In the genomic region with DNA sequence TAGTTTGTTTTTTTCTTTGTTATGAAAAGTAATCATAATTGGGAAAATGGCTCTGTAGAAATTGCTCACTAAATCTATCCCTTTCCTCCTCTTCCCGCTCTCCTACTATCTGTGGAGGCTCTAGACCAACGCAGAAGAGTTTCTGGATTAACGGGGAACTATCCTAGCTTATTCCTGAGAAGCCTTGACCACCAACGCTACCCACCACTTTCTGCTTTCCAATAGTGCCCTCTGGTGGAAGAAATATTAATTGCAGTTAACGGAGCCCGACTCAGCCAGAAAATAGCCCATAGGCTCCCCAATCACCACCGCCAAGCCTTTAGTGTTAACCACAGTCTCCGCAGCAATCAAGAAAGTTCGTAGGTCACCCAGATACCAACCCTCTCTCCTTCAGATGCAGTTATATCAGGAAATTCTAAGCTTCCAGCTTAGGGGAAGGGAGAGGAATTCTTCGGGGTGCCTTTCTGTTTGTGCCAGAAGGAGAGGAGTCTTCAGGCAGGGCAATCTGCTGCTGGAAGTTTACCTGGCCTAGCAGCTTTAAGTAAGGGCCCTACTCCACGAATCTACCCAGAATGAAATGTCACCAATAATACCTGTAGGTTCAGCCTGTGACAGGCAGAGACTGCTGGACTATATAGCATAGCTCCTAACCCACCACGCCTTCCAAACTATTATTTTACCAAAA, we compare ENCODE assay signal across 8 cellular contexts. TPM values are rescaled to one million over a fixed set of nuclear protein-coding genes. Genes with fewer than 3 reads are reported as not detected.
DNase-seq lines count a peak whose midpoint lies in the region; ATAC-seq, FAIRE-seq and TF ChIP-seq lines count a peak whose summit lies in the region.

No MANE protein-coding gene starts in this region.

- H2AFZ ChIP-seq in PC-3 (ENCODE audit: low read length) (no peak overlapping the region), osteoblast (ENCODE audit: low read length) (peak overlapping the region; percentile 86)

- no peaks in the 10 kb centered on the region for H3F3A ChIP-seq in PC-3 (ENCODE audit: low read length, unreplicated experiment)

- no peaks in the 10 kb centered on the region for H3K36me3 Mint-ChIP-seq in activated T-helper 17 cell treated with anti-CD3 and anti-CD28 coated beads, Interleukin-2, amount 50 U/mL, for 72 hours (ENCODE audit: low read depth)

- H3K4me3 ChIP-seq in PC-3 (ENCODE audit: low read length): no peak overlapping the region
- H3K4me3 ChIP-seq in osteoblast (ENCODE audit: insufficient read depth, low read length): no peak overlapping the region

- no peaks in the 10 kb centered on the region for H3K9me3 ChIP-seq in PC-3 (ENCODE audit: low read length)
- H3K9me3 ChIP-seq in osteoblast (ENCODE audit: low read depth, low read length): no peaks in the 10 kb centered on the region

- peak; percentile 77 for TF ChIP-seq CTCF in PC-3 (conservative IDR thresholded peaks at IDR 0.05; ENCODE audit: low read depth, low read length)
- TF ChIP-seq CTCF in osteoblast (IDR thresholded peaks at IDR 0.05; ENCODE audit: extremely low read depth, low read depth, low read length): peak; percentile 77

- no peaks in the 10 kb centered on the region for H3K9me3 Mint-ChIP-seq in activated T-helper 17 cell treated with anti-CD3 and anti-CD28 coated beads, Interleukin-2, amount 50 U/mL, for 72 hours

- H3K79me2 ChIP-seq in PC-3 (ENCODE audit: low read length) (no peaks in the 10 kb centered on the region), osteoblast (ENCODE audit: insufficient read depth, low read length) (no peaks in the 10 kb centered on the region)

- H3K27ac ChIP-seq in PC-3 (ENCODE audit: low read length) (no peak overlapping the region), osteoblast (ENCODE audit: low read depth, low read length) (no peak overlapping the region)

- CTCF ChIA-PET in PC-3 (lab: Charles Lee): interaction anchor here (0.5 to 1.0 kb wide), 5 partner anchors 109 to 454 kb away, joined by 3 to 6 read pairs (median 4); no protein-coding TSS in a partner anchor

- peak; percentile 71 for ATAC-seq in PC-3
- ATAC-seq in activated T-helper 17 cell treated with anti-CD3 and anti-CD28 coated beads, Interleukin-2, amount 50 U/mL, for 72 hours (replicated peaks): peak; percentile 60
- no peak for ATAC-seq in HG02759 (IDR thresholded peaks at IDR 0.05; ENCODE audit: unreplicated experiment)
- no peak for ATAC-seq in HG02642 (IDR thresholded peaks at IDR 0.05; ENCODE audit: poor library complexity, unreplicated experiment)

- peaks cover 18% of the 10 kb centered on the region for H3K27me3 Mint-ChIP-seq in activated T-helper 17 cell treated with anti-CD3 and anti-CD28 coated beads, Interleukin-2, amount 50 U/mL, for 72 hours

- H3K27me3 ChIP-seq in PC-3 (ENCODE audit: low read length): peaks cover 3% of the 10 kb centered on the region; the same call in 1 of the 2 replicates
- H3K27me3 ChIP-seq in osteoblast (ENCODE audit: insufficient read depth, low read length): no peaks in the 10 kb centered on the region

- no peak overlapping the region for H3K9ac ChIP-seq in PC-3 (ENCODE audit: low read length)

- H3K36me3 ChIP-seq in PC-3 (ENCODE audit: low read depth, low read length) (no peaks in the 10 kb centered on the region), osteoblast (ENCODE audit: insufficient read depth, low read length) (no peaks in the 10 kb centered on the region)

- BruUV-seq in PC-3 (replicated peaks; lab: Mats Ljungman, UMichigan): no TSS peak

- DNase-seq in DMS 273 (lab: John Stamatoyannopoulos, UW; ENCODE audit: unreplicated experiment): peak; percentile 89
- peak in 41 of 76 experiments; percentile 2 to 78 (median 33) for DNase-seq in HUDEP-2 (lab: John Stamatoyannopoulos, UW; ENCODE audit: unreplicated experiment in 76 of 76)
- peak; percentile 75 for DNase-seq in PC-3
- peak; percentile 21 to 67 for DNase-seq in frontal cortex (ENCODE audit: low spot score in 2 of 2)
- DNase-seq in osteoblast (ENCODE audit: insufficient read length, low spot score, missing footprints): peak; percentile 71

- H3K4me3 Mint-ChIP-seq in activated T-helper 17 cell treated with anti-CD3 and anti-CD28 coated beads, Interleukin-2, amount 50 U/mL, for 72 hours: no peak overlapping the region

- no peak for FAIRE-seq in frontal cortex (lab: Jason Lieb, UNC)

- POLR2A ChIA-PET in PC-3 (lab: Charles Lee; ENCODE audit: unreplicated experiment): no interaction called here

- intact Hi-C loops in PC-3 (cut with micrococcal nuclease): loop anchor here (1.0 to 5.0 kb wide), 3 partner anchors 73 to 286 kb away; no protein-coding TSS in a partner anchor

- no peak overlapping the region for H3K27ac Mint-ChIP-seq in activated T-helper 17 cell treated with anti-CD3 and anti-CD28 coated beads, Interleukin-2, amount 50 U/mL, for 72 hours

- H4K20me1 ChIP-seq in PC-3 (ENCODE audit: low read length) (no peaks in the 10 kb centered on the region), osteoblast (ENCODE audit: insufficient read depth, low read length) (no peaks in the 10 kb centered on the region)

- peaks cover 6% of the 10 kb centered on the region for H3K4me1 Mint-ChIP-seq in activated T-helper 17 cell treated with anti-CD3 and anti-CD28 coated beads, Interleukin-2, amount 50 U/mL, for 72 hours

- H3K4me1 ChIP-seq in PC-3 (ENCODE audit: insufficient read depth, low read length) (no peaks in the 10 kb centered on the region), osteoblast (ENCODE audit: insufficient read depth, low read length) (peaks cover 23% of the 10 kb centered on the region)

- no peak overlapping the region for H3K4me2 ChIP-seq in PC-3 (ENCODE audit: low read length)
- H3K4me2 ChIP-seq in osteoblast (ENCODE audit: insufficient read depth, low read length): peak overlapping the region; percentile 63

- H3K9me2 ChIP-seq in PC-3 (replicated peaks; ENCODE audit: low read length): no peaks in the 10 kb centered on the region

RNA-seq across cellular contexts. Expression of a gene that starts 23.0 kb away (rescaled TPM):
- total RNA-seq in PC-3 (2014; rRNA removed) (6.4 and 8.6 TPM in 2 replicates), frontal cortex (5.7 TPM), osteoblast (11.2 and 12.7 TPM in 2 replicates)
- 10 to 100 TPM; 29.8 to 39.5 TPM for total RNA-seq in activated T-helper 17 cell treated with anti-CD3 and anti-CD28 coated beads, Interleukin-2, amount 50 U/mL, for 72 hours

Comparison
In these comparisons a context has a peak if more than half of its experiments do, and no peak if none do; other contexts are left out.
1. DNase-seq: peak in every context shown above with its lines; median percentile 89 in DMS 273; 75 in PC-3; 71 in osteoblast; 44 in frontal cortex; 33 in HUDEP-2.
2. ATAC-seq: peak in PC-3 (single experiment) and activated T-helper 17 cell treated with anti-CD3 and anti-CD28 coated beads, Interleukin-2, amount 50 U/mL, for 72 hours (single experiment); none in HG02759 (single experiment) and HG02642 (single experiment).